8 cellular contexts compared by ENCODE assay signal in genomic region chr7:816300-816750, GRCh38. TPM values are rescaled to one million over a fixed set of nuclear protein-coding genes. Genes with fewer than 3 reads are reported as not detected.
DNase-seq lines count a peak whose midpoint lies in the region; ATAC-seq and TF ChIP-seq lines count a peak whose summit lies in the region.

No MANE protein-coding gene starts in this region.

- peak; percentile 94 for ATAC-seq in GM19023 (IDR thresholded peaks at IDR 0.05; ENCODE audit: unreplicated experiment)
- peak; percentile 87 for ATAC-seq in HG03159 (IDR thresholded peaks at IDR 0.05; ENCODE audit: unreplicated experiment)

- H3K36me3 ChIP-seq in breast epithelium: no peaks in the 10 kb centered on the region

- intact Hi-C loops in breast epithelium (cut with DNase I; ENCODE audit: low total_unique reads): loop anchor here (5.0 kb wide), 1 partner anchor 61 kb away; the partner anchor contains the start of gene GET4

- peaks cover 9 to 16% of the 10 kb centered on the region in 2 donors for H3K4me1 ChIP-seq in breast epithelium

- DNase-seq in AG08396 (ENCODE audit: low spot score) (peak; percentile 99), NCI-H2227 treated with DMSO at 0.1 percent for 48 hours (lab: John Stamatoyannopoulos, UW) (peak; percentile 86), breast epithelium (ENCODE audit: low spot score in 2 of 2) (peak; percentile 98), immature natural killer cell (peak; percentile 91 to 94 (median 94))
- peak; percentile 89 to 95 for DNase-seq in stimulated activated CD4-positive, alpha-beta T cell treated with anti-CD3 and anti-CD28 coated beads, Interleukin-12 subunit alpha, Interleukin-12 subunit beta, amount 100 ng/mL, for 24 hours (ENCODE audit: low read depth in 2 of 2)

- H3K9me3 Mint-ChIP-seq in immature natural killer cell: peaks cover 0 to 5% (median 0%) of the 10 kb centered on the region in 6 donors

- H3K4me3 ChIP-seq in WI38 (ENCODE audit: low read depth, low read length): peak overlapping the region; percentile 91
- peak overlapping the region; percentile 67 to 89 (median 86) for H3K4me3 ChIP-seq in breast epithelium

- H3K27me3 ChIP-seq in breast epithelium: no peaks in the 10 kb centered on the region

- peaks cover 21 to 37% (median 29%) of the 10 kb centered on the region in 3 donors for H3K27me3 Mint-ChIP-seq in immature natural killer cell (ENCODE audit: low read depth in 3 of 3)

- TF ChIP-seq CTCF in WI38 (IDR thresholded peaks at IDR 0.05; ENCODE audit: low read depth, low read length) (no peak), breast epithelium (IDR thresholded peaks at IDR 0.05) (no peak)

- no peak for TF ChIP-seq POLR2A in breast epithelium (IDR thresholded peaks at IDR 0.05)

- no peak overlapping the region for H3K27ac Mint-ChIP-seq in immature natural killer cell

- H3K36me3 Mint-ChIP-seq in immature natural killer cell: peaks cover 0 to 10% (median 9%) of the 10 kb centered on the region in 3 donors

- H3K9me3 ChIP-seq in breast epithelium: no peaks in the 10 kb centered on the region

- peak overlapping the region; percentile 33 to 87 (median 61) for H3K4me3 Mint-ChIP-seq in immature natural killer cell

- H3K27ac ChIP-seq in breast epithelium: peak overlapping the region; percentile 99

- peaks cover 44 to 48% of the 10 kb centered on the region in 2 donors for H3K4me1 Mint-ChIP-seq in immature natural killer cell

RNA-seq across cellular contexts. Expression of gene SUN1, which starts 16.0 kb away (rescaled TPM):
- total RNA-seq in breast epithelium: 100 to 1,000 TPM; 153 to 189 (median 160) TPM
- polyA plus RNA-seq in immature natural killer cell: 10 to 100 TPM; 19.3 to 31.5 (median 19.8) TPM

Comparison
In these comparisons a context has a peak if more than half of its experiments do, and no peak if none do; other contexts are left out.
1. Peak in every context shown above with its lines: DNase-seq, ATAC-seq, H3K4me3 ChIP-seq and H3K27ac ChIP-seq.